ENCODE assay signal across 16 cellular contexts in genomic region chr15:63353887-63354286, GRCh38. TPM values are rescaled to one million over a fixed set of nuclear protein-coding genes. Genes with fewer than 3 reads are reported as not detected.
"Had no signal": no experiment of that assay in that cellular context is flagged by ENCODE, and none has a peak within 500 bp of the region (broad histone marks: within the 10 kb centered on the region; RNA-seq: fewer than 3 reads in every experiment).

No MANE protein-coding gene starts in this region.

- H3K27me3 ChIP-seq: cardiac muscle cell, gastroesophageal sphincter had no signal

- H3K36me3 ChIP-seq: cardiac muscle cell, gastroesophageal sphincter had no signal

- FAIRE-seq: keratinocyte had no signal

- ATAC-seq: activated naive CD8-positive, alpha-beta T cell treated with anti-CD3 and anti-CD28 coated beads, Interleukin-2, amount 50 U/mL, for 24 hours; gastroesophageal sphincter; stimulated activated naive CD8-positive, alpha-beta T cell treated with anti-CD3 and anti-CD28 coated beads, Interleukin-15, Interleukin-2, amounts not matched to agents 100 U/mL and 50 U/mL, for 24 hours; T-helper 17 cell had no signal

- H3K9me3 ChIP-seq: gastroesophageal sphincter had no signal

- H3K27ac ChIP-seq: cardiac muscle cell, epithelial cell of prostate, gastroesophageal sphincter had no signal

- H3K4me3 ChIP-seq: cardiac muscle cell, gastroesophageal sphincter had no signal

- DNase-seq: activated CD4-positive, alpha-beta memory T cell treated with anti-CD3 and anti-CD28 coated beads for 36 hours; activated CD4-positive, alpha-beta T cell treated with anti-CD3 and anti-CD28 coated beads for 48 hours; activated gamma-delta T cell; activated naive CD4-positive, alpha-beta T cell treated with anti-CD3 and anti-CD28 coated beads, Interleukin-2, amount 50 U/mL, for 16 hours; activated naive CD8-positive, alpha-beta T cell treated with anti-CD3 and anti-CD28 coated beads, Interleukin-2, amount 50 U/mL, for 24 hours; head of caudate nucleus; naive B cell; stimulated activated CD4-positive, alpha-beta T cell treated with anti-CD3 and anti-CD28 coated beads, Interleukin-12 subunit alpha, Interleukin-12 subunit beta, amount 100 ng/mL, for 4 hours; stimulated activated CD4-positive, alpha-beta T cell treated with anti-CD3 and anti-CD28 coated beads, Interleukin-4, amount 100 ng/mL, for 4 hours; stimulated activated naive CD8-positive, alpha-beta T cell treated with anti-CD3 and anti-CD28 coated beads, Interleukin-15, Interleukin-2, amounts not matched to agents 100 U/mL and 50 U/mL, for 24 hours; SW 1271; T-helper 17 cell had no signal

RNA-seq across cellular contexts. Expression of gene CA12, which starts 27.8 kb away (rescaled TPM):
- total RNA-seq: T-helper 17 cell had no signal
- polyA plus RNA-seq: cardiac muscle cell had no signal
